In genomic region chr14:64235652-64236640, GRCh38 we compare ENCODE assay signal across 9 cellular contexts. TPM values are rescaled to one million over a fixed set of nuclear protein-coding genes. Genes with fewer than 3 reads are reported as not detected.
DNase-seq lines count a peak whose midpoint lies in the region; ATAC-seq and TF ChIP-seq lines count a peak whose summit lies in the region.
"Had no signal": no experiment of that assay in that cellular context is flagged by ENCODE, and none has a peak within 500 bp of the region (broad histone marks: within the 10 kb centered on the region; RNA-seq: fewer than 3 reads in every experiment).

No MANE protein-coding gene starts in this region.

- no peaks in the 10 kb centered on the region for H3K9me3 Mint-ChIP-seq in chondrocyte (ENCODE audit: low read depth)

- TF ChIP-seq CTCF in GM12864 (IDR thresholded peaks at IDR 0.05; ENCODE audit: low read depth, low read length, missing control alignments) (no peak), chondrocyte (IDR thresholded peaks at IDR 0.05) (no peak), PC-9 (conservative IDR thresholded peaks at IDR 0.05) (no peak)

- H3K9me3 ChIP-seq in PC-9 (ENCODE audit: insufficient read depth, low read depth), result no peaks in the 10 kb centered on the region

- H3K4me3 Mint-ChIP-seq in chondrocyte (ENCODE audit: unreplicated experiment), result no peak overlapping the region

- POLR2A ChIA-PET in PC-9 (lab: Charles Lee; ENCODE audit: unreplicated experiment), result interaction anchor here (0.7 kb wide), 2 partner anchors 12 to 107 kb away, joined by 3 read pairs; no protein-coding TSS in a partner anchor

- intact Hi-C loops in PC-9 (cut with micrococcal nuclease; ENCODE audit: unreplicated experiment), result no loop called here

- H3K36me3 ChIP-seq in PC-9 (ENCODE audit: low read depth), result no peaks in the 10 kb centered on the region

- CTCF ChIA-PET in PC-9 (lab: Charles Lee), result no interaction called here

- no peak overlapping the region for H2AFZ ChIP-seq in PC-9

- H3K4me1 ChIP-seq in PC-9 (replicated peaks; ENCODE audit: insufficient read depth), result peaks cover 21% of the 10 kb centered on the region

- peak overlapping the region; percentile 30 for H3K27ac Mint-ChIP-seq in chondrocyte (ENCODE audit: unreplicated experiment)

- peaks cover 21% of the 10 kb centered on the region for H3K27me3 Mint-ChIP-seq in chondrocyte (ENCODE audit: low read depth)

- H3K27me3 ChIP-seq in PC-9 (ENCODE audit: insufficient read depth, low read depth), result no peaks in the 10 kb centered on the region

- no peaks in the 10 kb centered on the region for H3K79me2 ChIP-seq in PC-9 (ENCODE audit: low read depth)

- H3K4me3 ChIP-seq in GM12864 (ENCODE audit: low read depth, low read length), result peak overlapping the region; percentile 4
- H3K4me3 ChIP-seq in PC-9, result no peak overlapping the region

- peaks cover 16% of the 10 kb centered on the region; the same call in 1 of the 2 replicates for H3F3A ChIP-seq in PC-9 (ENCODE audit: insufficient read depth, low read depth)

- peaks cover 58% of the 10 kb centered on the region for H3K4me1 Mint-ChIP-seq in chondrocyte (ENCODE audit: low read depth)

- H3K27ac ChIP-seq in PC-9, result no peak overlapping the region

- no peaks in the 10 kb centered on the region for H4K20me1 ChIP-seq in PC-9 (ENCODE audit: insufficient read depth)

- BruUV-seq in PC-9 (replicated peaks; lab: Mats Ljungman, UMichigan), result no TSS peak

- no peaks in the 10 kb centered on the region for H3K36me3 Mint-ChIP-seq in chondrocyte (ENCODE audit: low read depth)

- DNase-seq in GM12864 (ENCODE audit: low read depth) (peak; percentile 86), chondrocyte (ENCODE audit: low spot score) (no peak), PC-9 (no peak), epidermal melanocyte (ENCODE audit: insufficient read length, low spot score) (no peak), hepatic stellate cell (ENCODE audit: low spot score) (no peak), SW 1271 (lab: John Stamatoyannopoulos, UW) (no peak)

- H3K4me2 ChIP-seq in PC-9, result no peak overlapping the region

- no peaks in the 10 kb centered on the region for H3K9me2 ChIP-seq in PC-9 (ENCODE audit: insufficient read depth)

- peak; percentile 70 for ATAC-seq in GM19455 (IDR thresholded peaks at IDR 0.05; ENCODE audit: unreplicated experiment)
- ATAC-seq in HG03139 (IDR thresholded peaks at IDR 0.05; ENCODE audit: unreplicated experiment), result peak; percentile 54

RNA-seq across cellular contexts. Expression of gene ESR2, which starts 58.2 kb away (rescaled TPM):
- total RNA-seq in chondrocyte, result 0.41 TPM in 1 of 3 replicates, not detected in the others
- 0.20 TPM in 1 of 2 replicates, not detected in the other for total RNA-seq in PC-9 (2021)
- total RNA-seq: osteoblast had no signal
